12 cellular contexts compared by ENCODE assay signal in the genomic region with DNA sequence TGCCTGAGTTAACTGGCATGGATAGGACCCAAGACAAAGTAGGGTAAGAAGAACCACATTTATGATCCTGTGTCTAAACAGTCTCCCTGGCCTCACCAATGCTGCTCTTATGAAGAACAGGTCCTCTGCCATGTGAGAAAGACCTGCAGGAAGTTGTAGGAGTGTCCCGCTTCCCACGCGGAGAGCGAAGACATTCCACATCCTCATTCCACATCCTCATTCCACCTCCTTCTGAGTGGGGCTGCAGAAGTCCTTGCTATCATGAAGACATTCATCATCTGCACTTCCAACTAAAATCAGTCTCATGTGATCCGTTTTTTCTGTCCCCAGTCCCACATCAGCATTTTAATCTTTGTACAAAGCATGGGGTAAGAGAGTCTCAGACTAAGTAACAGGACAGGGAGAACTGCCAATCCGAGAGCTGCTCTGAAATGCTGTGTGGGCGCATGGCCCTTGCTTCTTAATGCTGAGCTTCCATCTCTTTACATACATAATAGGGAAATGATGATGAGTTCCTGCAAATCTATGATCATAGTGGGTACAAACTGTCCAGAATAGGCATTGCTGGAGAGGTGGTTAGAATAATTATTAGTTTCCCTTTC.
DNase-seq lines count a peak whose midpoint lies in the region; ATAC-seq and TF ChIP-seq lines count a peak whose summit lies in the region.
"Had no signal": no experiment of that assay in that cellular context is flagged by ENCODE, and none has a peak within 500 bp of the region (broad histone marks: within the 10 kb centered on the region; RNA-seq: fewer than 3 reads in every experiment).

No MANE protein-coding gene starts in this region.

- no peak overlapping the region for H2BK20ac ChIP-seq in H9 (ENCODE audit: low read depth, low read length, poor library complexity, severe bottlenecking)

- H3K23ac ChIP-seq in H9 (ENCODE audit: insufficient read length, low read depth, low read length) (no peak overlapping the region), mesendoderm (ENCODE audit: low read length) (no peak overlapping the region)

- no peaks in the 10 kb centered on the region for H3K79me1 ChIP-seq in H9 (ENCODE audit: insufficient read depth, low read depth, low read length, poor library complexity, severe bottlenecking)
- no peaks in the 10 kb centered on the region for H3K79me1 ChIP-seq in mesendoderm (ENCODE audit: low read length)

- H4K8ac ChIP-seq in H9 (replicated peaks; ENCODE audit: insufficient read length, low read depth, low read length) (no peak overlapping the region), mesendoderm (ENCODE audit: low read depth, low read length) (no peak overlapping the region)

- H2AK5ac ChIP-seq in H9 (ENCODE audit: insufficient read length, low read length): no peak overlapping the region
- H2AK5ac ChIP-seq in mesendoderm (ENCODE audit: low read length): no peak overlapping the region

- H3K4me2 ChIP-seq in H9 (ENCODE audit: insufficient read depth, insufficient read length, low read length): no peak overlapping the region
- H3K4me2 ChIP-seq in mesendoderm (ENCODE audit: low read length): no peak overlapping the region

- H4K5ac ChIP-seq in H9 (ENCODE audit: insufficient read length, low read depth, low read length) (no peak overlapping the region), mesendoderm (ENCODE audit: low read length) (no peak overlapping the region)

- peaks cover 0 to 3% (median 3%) of the 10 kb centered on the region in 3 experiments; a peak in 2 of 7 replicates for H3K36me3 Mint-ChIP-seq in H9 (ENCODE audit: insufficient read depth in 1 of 3, low read depth in 3 of 3)
- H3K36me3 Mint-ChIP-seq in dendritic cell treated with granulocyte-macrophage colony-stimulating factor and Interleukin-4, amounts not matched to agents 40 ng/mL and 50 ng/mL, for 4 days (ENCODE audit: low read depth): peaks cover 38% of the 10 kb centered on the region

- H3K14ac ChIP-seq in H9 (ENCODE audit: insufficient read depth, low read length): 0 out of 2 replicates have a peak overlapping the region, but pooled peaks have one; percentile 49

- no peak overlapping the region for H2BK12ac ChIP-seq in H9 (ENCODE audit: insufficient read length, low read depth, low read length)

- no peak for ATAC-seq in GM19463 (IDR thresholded peaks at IDR 0.05; ENCODE audit: unreplicated experiment)

- no peaks in the 10 kb centered on the region for H4K20me1 ChIP-seq in H9 (ENCODE audit: control insufficient read depth, insufficient read depth, insufficient read length)

- H3K4me1 ChIP-seq in H9 (ENCODE audit: insufficient read depth, low read length): no peaks in the 10 kb centered on the region
- no peaks in the 10 kb centered on the region for H3K4me1 ChIP-seq in mesendoderm (ENCODE audit: control insufficient read depth, low read depth, low read length)

- H2BK5ac ChIP-seq in H9 (ENCODE audit: insufficient read length, low read length): no peak overlapping the region
- H2BK5ac ChIP-seq in mesendoderm (ENCODE audit: low read length): no peak overlapping the region

- H3K27ac Mint-ChIP-seq in H9: no peak overlapping the region; a peak in 1 of 7 replicates
- peak overlapping the region; percentile 83 for H3K27ac Mint-ChIP-seq in dendritic cell treated with granulocyte-macrophage colony-stimulating factor and Interleukin-4, amounts not matched to agents 40 ng/mL and 50 ng/mL, for 4 days
- H3K27ac Mint-ChIP-seq: B cell; CD4-positive, alpha-beta memory T cell had no signal

- H4K91ac ChIP-seq in H9 (ENCODE audit: insufficient read length, low read depth, low read length): no peak overlapping the region

- H2BK120ac ChIP-seq in H9 (ENCODE audit: low read depth, low read length, poor library complexity, severe bottlenecking) (no peak overlapping the region), mesendoderm (ENCODE audit: low read depth, low read length) (no peak overlapping the region)

- H3K56ac ChIP-seq in H9 (ENCODE audit: insufficient read length, low read depth, low read length) (no peak overlapping the region), mesendoderm (ENCODE audit: low read length) (no peak overlapping the region)

- no peak overlapping the region for H2AFZ ChIP-seq in H9 (ENCODE audit: low read length)
- H2AFZ ChIP-seq: GM23248 had no signal

- H3K27ac ChIP-seq in H9 (ENCODE audit: insufficient read length, low read depth, low read length): no peak overlapping the region
- no peak overlapping the region for H3K27ac ChIP-seq in mesendoderm (ENCODE audit: low read depth, low read length)
- H3K27ac ChIP-seq: GM23248 had no signal

- H2BK15ac ChIP-seq in H9 (ENCODE audit: low read depth, low read length) (no peak overlapping the region), mesendoderm (replicated peaks; ENCODE audit: low read depth) (no peak overlapping the region)

- no peaks in the 10 kb centered on the region for H3K79me2 ChIP-seq in H9 (ENCODE audit: insufficient read depth, low read length)
- no peaks in the 10 kb centered on the region for H3K79me2 ChIP-seq in mesendoderm (ENCODE audit: control insufficient read depth, insufficient read depth, low read length)

- no peaks in the 10 kb centered on the region for H3K23me2 ChIP-seq in H9 (ENCODE audit: insufficient read length, low read depth, low read length, poor library complexity, severe bottlenecking)

- H3K4ac ChIP-seq in H9 (ENCODE audit: low read depth, low read length) (no peak overlapping the region), mesendoderm (ENCODE audit: low read depth, low read length) (no peak overlapping the region)

- no peak overlapping the region for H3K18ac ChIP-seq in H9 (ENCODE audit: insufficient read length, low read depth, low read length)
- no peak overlapping the region for H3K18ac ChIP-seq in mesendoderm (ENCODE audit: low read length)

- intact Hi-C loops in dendritic cell treated with granulocyte-macrophage colony-stimulating factor and Interleukin-4, amounts not matched to agents 40 ng/mL and 50 ng/mL, for 4 days (cut with micrococcal nuclease): no loop called here

- WGBS in H9 (ENCODE audit: extremely low coverage, insufficient read length, low lambda C conversion rate): no CpG with 5 or more reads among the region's 7 CpGs
- WGBS in mesendoderm (ENCODE audit: extremely low coverage, insufficient coverage, low lambda C conversion rate): no CpG with 5 or more reads among the region's 7 CpGs

- no peak overlapping the region for H3K9ac ChIP-seq in H9 (ENCODE audit: extremely low read depth, insufficient read length, low read length)
- H3K9ac ChIP-seq in mesendoderm (ENCODE audit: low read length): no peak overlapping the region
- H3K9ac ChIP-seq: GM23248 had no signal

- H3K27me3 Mint-ChIP-seq in H9 (ENCODE audit: low read depth): no peaks in the 10 kb centered on the region
- no peaks in the 10 kb centered on the region for H3K27me3 Mint-ChIP-seq in dendritic cell treated with granulocyte-macrophage colony-stimulating factor and Interleukin-4, amounts not matched to agents 40 ng/mL and 50 ng/mL, for 4 days
- H3K27me3 Mint-ChIP-seq: B cell; CD4-positive, alpha-beta memory T cell had no signal

- DNase-seq in H9 (no peak), mesendoderm (peak; percentile 8), hippocampal formation (lab: John Stamatoyannopoulos, UW) (no peak), DMS153 (lab: John Stamatoyannopoulos, UW) (no peak), NCI-H1417 (lab: John Stamatoyannopoulos, UW) (no peak)
- DNase-seq: C1 segment of cervical spinal cord; CD4-positive, alpha-beta memory T cell; DND-41; GM23248 had no signal

- peaks cover 8 to 10% of the 10 kb centered on the region in 2 experiments for H3K4me1 Mint-ChIP-seq in H9
- peaks cover 51% of the 10 kb centered on the region for H3K4me1 Mint-ChIP-seq in dendritic cell treated with granulocyte-macrophage colony-stimulating factor and Interleukin-4, amounts not matched to agents 40 ng/mL and 50 ng/mL, for 4 days (ENCODE audit: low read depth)
- H3K4me1 Mint-ChIP-seq: B cell; CD4-positive, alpha-beta memory T cell had no signal

- no peak for TF ChIP-seq CTCF in H9 (conservative IDR thresholded peaks at IDR 0.05)

- H3K27me3 ChIP-seq in H9 (ENCODE audit: insufficient read depth, low read length): no peaks in the 10 kb centered on the region
- H3K27me3 ChIP-seq in mesendoderm (ENCODE audit: insufficient read depth, low read length, poor library complexity): no peaks in the 10 kb centered on the region

- no peaks in the 10 kb centered on the region for H3K36me3 ChIP-seq in mesendoderm (ENCODE audit: control insufficient read depth, insufficient read depth, low read length)

- no peak overlapping the region for H3T11ph ChIP-seq in H9 (ENCODE audit: low read length)

- no peak overlapping the region for H3K4me3 Mint-ChIP-seq in H9
- H3K4me3 Mint-ChIP-seq in dendritic cell treated with granulocyte-macrophage colony-stimulating factor and Interleukin-4, amounts not matched to agents 40 ng/mL and 50 ng/mL, for 4 days: no peak overlapping the region
- H3K4me3 Mint-ChIP-seq: B cell; CD4-positive, alpha-beta memory T cell had no signal

- H3K9me3 ChIP-seq in H9 (ENCODE audit: control insufficient read depth, low read depth, low read length): no peaks in the 10 kb centered on the region

- H3K9me3 Mint-ChIP-seq in H9: no peaks in the 10 kb centered on the region; a peak in 1 of 5 replicates
- peaks cover 33% of the 10 kb centered on the region for H3K9me3 Mint-ChIP-seq in dendritic cell treated with granulocyte-macrophage colony-stimulating factor and Interleukin-4, amounts not matched to agents 40 ng/mL and 50 ng/mL, for 4 days

- no peak overlapping the region for H3K4me3 ChIP-seq in mesendoderm (ENCODE audit: low read length)
- H3K4me3 ChIP-seq: GM23248 had no signal
